In the genomic region with DNA sequence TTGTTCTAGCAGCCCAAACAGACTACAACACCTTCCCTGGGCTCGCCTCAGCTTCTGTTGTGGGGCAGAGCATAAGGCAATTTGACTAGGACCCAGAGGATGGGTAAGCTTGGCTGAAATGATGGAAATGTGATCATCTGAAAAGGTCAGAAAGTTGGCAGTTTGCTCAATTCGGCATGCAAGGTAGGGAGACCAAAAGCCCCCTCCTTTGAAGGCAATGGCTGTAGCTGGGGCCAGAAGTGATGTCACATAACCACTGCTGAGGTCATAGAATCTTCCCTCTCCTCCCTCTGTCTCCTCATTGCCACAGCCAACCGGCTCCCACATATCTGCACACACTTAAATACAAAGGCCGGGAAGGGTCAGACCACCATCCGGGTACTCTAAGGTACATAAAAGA, we compare ENCODE assay signal across 29 cellular contexts. TPM values are rescaled to one million over a fixed set of nuclear protein-coding genes. Genes with fewer than 3 reads are reported as not detected.
"Had no signal": no experiment of that assay in that cellular context is flagged by ENCODE, and none has a peak within 500 bp of the region (broad histone marks: within the 10 kb centered on the region; RNA-seq: fewer than 3 reads in every experiment).

A gene (plus strand): TSS at position 301 of the 400 bp plus-strand sequence. CDS start 365 bp downstream, outside the sequence.

- H3K4me3 Mint-ChIP-seq: immature natural killer cell; mesothelial cell of epicardium; naive B cell; natural killer cell; stimulated activated effector memory CD8-positive, alpha-beta T cell treated with anti-CD3 and anti-CD28 coated beads, Interleukin-12 subunit alpha, Interleukin-12 subunit beta, amount 100 ng/mL, for 72 hours; stimulated activated naive CD8-positive, alpha-beta T cell treated with anti-CD3 and anti-CD28 coated beads, Interleukin-15, Interleukin-2, amounts not matched to agents 100 ng/mL and 50 ng/mL, for 24 hours; type B pancreatic cell had no signal

- ATAC-seq: natural killer cell; right cardiac atrium; stimulated activated effector memory CD8-positive, alpha-beta T cell treated with anti-CD3 and anti-CD28 coated beads, Interleukin-12 subunit alpha, Interleukin-12 subunit beta, amount 100 ng/mL, for 72 hours had no signal

- H3K9me3 Mint-ChIP-seq: immature natural killer cell; naive B cell; natural killer cell; stimulated activated effector memory CD8-positive, alpha-beta T cell treated with anti-CD3 and anti-CD28 coated beads, Interleukin-12 subunit alpha, Interleukin-12 subunit beta, amount 100 ng/mL, for 72 hours; stimulated activated naive CD8-positive, alpha-beta T cell treated with anti-CD3 and anti-CD28 coated beads, Interleukin-15, Interleukin-2, amounts not matched to agents 100 ng/mL and 50 ng/mL, for 24 hours; type B pancreatic cell had no signal

- H3K27ac Mint-ChIP-seq: immature natural killer cell; mesothelial cell of epicardium; natural killer cell; progenitor cell of endocrine pancreas; stimulated activated effector memory CD8-positive, alpha-beta T cell treated with anti-CD3 and anti-CD28 coated beads, Interleukin-12 subunit alpha, Interleukin-12 subunit beta, amount 100 ng/mL, for 72 hours; stimulated activated naive CD8-positive, alpha-beta T cell treated with anti-CD3 and anti-CD28 coated beads, Interleukin-15, Interleukin-2, amounts not matched to agents 100 ng/mL and 50 ng/mL, for 24 hours; type B pancreatic cell had no signal

- H3K4me1 Mint-ChIP-seq: immature natural killer cell; stimulated activated effector memory CD8-positive, alpha-beta T cell treated with anti-CD3 and anti-CD28 coated beads, Interleukin-12 subunit alpha, Interleukin-12 subunit beta, amount 100 ng/mL, for 72 hours had no signal

- H3K36me3 Mint-ChIP-seq: immature natural killer cell; mesothelial cell of epicardium; naive B cell; natural killer cell; stimulated activated effector memory CD8-positive, alpha-beta T cell treated with anti-CD3 and anti-CD28 coated beads, Interleukin-12 subunit alpha, Interleukin-12 subunit beta, amount 100 ng/mL, for 72 hours; type B pancreatic cell had no signal

- FAIRE-seq: islet of Langerhans, small intestine had no signal

- H3K9me3 ChIP-seq: left ventricle myocardium inferior, ovary, sigmoid colon, spleen, suprapubic skin, tibial nerve, uterus had no signal

- H3K4me3 ChIP-seq: left ventricle myocardium inferior, lung, ovary, sigmoid colon, spleen, suprapubic skin, tibial nerve, uterus had no signal

- H3K27me3 Mint-ChIP-seq: stimulated activated naive CD8-positive, alpha-beta T cell treated with anti-CD3 and anti-CD28 coated beads, Interleukin-15, Interleukin-2, amounts not matched to agents 100 ng/mL and 50 ng/mL, for 24 hours had no signal

- H3K36me3 ChIP-seq: left ventricle myocardium inferior, ovary, sigmoid colon, spleen, suprapubic skin, tibial nerve, uterus had no signal

- H3K27me3 ChIP-seq: ovary, sigmoid colon, suprapubic skin, tibial nerve, uterus had no signal

- DNase-seq: hypothalamus; immature natural killer cell; left ventricle myocardium inferior; mesendoderm; naive B cell; natural killer cell; ovary; retina; right cardiac atrium; sigmoid colon; small intestine; spleen; stimulated activated CD4-positive, alpha-beta T cell treated with anti-CD3 and anti-CD28 coated beads, Interleukin-4, amount 100 ng/mL, for 24 hours; stimulated activated naive CD4-positive, alpha-beta T cell; uterus had no signal

- H3K27ac ChIP-seq: ovary, sigmoid colon, spleen, suprapubic skin had no signal

RNA-seq across cellular contexts. Expression of the gene that starts here (rescaled TPM):
- total RNA-seq: kidney epithelial cell, mesothelial cell of epicardium, mononuclear cell, natural killer cell, omental fat pad, sigmoid colon, subcutaneous adipose tissue, suprapubic skin, tibial nerve had no signal
- polyA plus RNA-seq: immature natural killer cell, lung, neural cell had no signal
